In the genomic region with DNA sequence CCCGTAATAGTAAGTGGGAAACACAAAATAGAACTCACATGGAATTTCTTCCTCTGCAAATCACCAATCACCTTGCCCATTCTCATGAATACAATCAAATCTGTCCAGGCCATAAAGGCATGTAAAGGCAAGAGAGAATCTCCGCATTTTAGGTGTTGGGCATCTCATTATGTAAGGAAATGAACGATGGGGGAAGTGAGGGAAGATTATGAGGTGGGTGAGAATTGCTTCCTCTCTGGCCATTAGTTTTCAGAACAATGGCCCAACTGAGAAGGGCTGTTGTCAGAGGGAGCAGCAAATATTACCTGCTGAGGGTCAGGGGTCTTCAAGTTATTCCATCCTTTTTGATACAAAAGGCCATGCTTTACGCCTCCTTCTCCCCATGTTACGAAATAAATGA, we compare ENCODE assay signal across 17 cellular contexts.
DNase-seq lines count a peak whose midpoint lies in the region; FAIRE-seq and TF ChIP-seq lines count a peak whose summit lies in the region.
"Had no signal": no experiment of that assay in that cellular context is flagged by ENCODE, and none has a peak within 500 bp of the region (broad histone marks: within the 10 kb centered on the region; RNA-seq: fewer than 3 reads in every experiment).

No MANE protein-coding gene starts in this region.

- H3F3A ChIP-seq in neural progenitor cell (ENCODE audit: low read depth) = peaks cover 18% of the 10 kb centered on the region

- no peaks in the 10 kb centered on the region for H4K20me1 ChIP-seq in astrocyte (ENCODE audit: insufficient read depth, low read length)
- no peaks in the 10 kb centered on the region for H4K20me1 ChIP-seq in neural progenitor cell (ENCODE audit: low read depth)
- H4K20me1 ChIP-seq: BLaER1 treated with 17β-estradiol and CSF1 and Interleukin-3, amounts not matched to agents 10 nM and 100 nM had no signal

- H3K4me2 ChIP-seq in astrocyte (ENCODE audit: low read length) = no peak overlapping the region
- H3K4me2 ChIP-seq in neural progenitor cell = peak overlapping the region; percentile 61
- H3K4me2 ChIP-seq: BLaER1 treated with 17β-estradiol and CSF1 and Interleukin-3, amounts not matched to agents 10 nM and 100 nM had no signal

- H3K79me2 ChIP-seq in astrocyte (ENCODE audit: insufficient read depth, low read length) (no peaks in the 10 kb centered on the region), neural progenitor cell (ENCODE audit: low read depth) (no peaks in the 10 kb centered on the region)

- peaks cover 4% of the 10 kb centered on the region for H3K27me3 Mint-ChIP-seq in astrocyte (ENCODE audit: low read depth, unreplicated experiment)
- peaks cover 34% of the 10 kb centered on the region for H3K27me3 Mint-ChIP-seq in neural progenitor cell (ENCODE audit: insufficient read depth, low read depth)
- peaks cover 3% of the 10 kb centered on the region for H3K27me3 Mint-ChIP-seq in progenitor cell of endocrine pancreas

- TF ChIP-seq CTCF in astrocyte (IDR thresholded peaks at IDR 0.05; ENCODE audit: insufficient read depth, low read depth, low read length) = no peak
- no peak for TF ChIP-seq CTCF in neural progenitor cell (IDR thresholded peaks at IDR 0.05)
- TF ChIP-seq CTCF in progenitor cell of endocrine pancreas (IDR thresholded peaks at IDR 0.05; ENCODE audit: unreplicated experiment) = no peak

- no peaks in the 10 kb centered on the region for H3K36me3 ChIP-seq in astrocyte (ENCODE audit: insufficient read depth, low read length)
- no peaks in the 10 kb centered on the region for H3K36me3 ChIP-seq in neural progenitor cell
- H3K36me3 ChIP-seq: BLaER1 treated with 17β-estradiol and CSF1 and Interleukin-3, amounts not matched to agents 10 nM and 100 nM had no signal

- no peak overlapping the region for H2AFZ ChIP-seq in astrocyte (ENCODE audit: low read depth, low read length)
- H2AFZ ChIP-seq in neural progenitor cell (replicated peaks) = no peak overlapping the region

- no peak overlapping the region for H3K4me3 ChIP-seq in astrocyte (ENCODE audit: insufficient read depth, low read depth, low read length)
- no peak overlapping the region for H3K4me3 ChIP-seq in neural progenitor cell
- H3K4me3 ChIP-seq: BLaER1 treated with 17β-estradiol and CSF1 and Interleukin-3, amounts not matched to agents 10 nM and 100 nM; GM12878 had no signal

- H3K27ac ChIP-seq in astrocyte (ENCODE audit: low read depth, low read length) = no peak overlapping the region
- H3K27ac ChIP-seq in neural progenitor cell = no peak overlapping the region
- H3K27ac ChIP-seq: 22Rv1; BLaER1 treated with 17β-estradiol and CSF1 and Interleukin-3, amounts not matched to agents 10 nM and 100 nM; HL-60 had no signal

- DNase-seq in NCI-H748 (lab: John Stamatoyannopoulos, UW; ENCODE audit: unreplicated experiment) (peak; percentile 21), NCI-H748 treated with DMSO at 0.1 percent for 48 hours (lab: John Stamatoyannopoulos, UW) (no peak), astrocyte (ENCODE audit: low read depth) (no peak), neural progenitor cell (ENCODE audit: low spot score) (peak; percentile 13), progenitor cell of endocrine pancreas (ENCODE audit: low spot score, unreplicated experiment) (no peak), 8988T (no peak), midbrain (lab: John Stamatoyannopoulos, UW) (no peak)
- DNase-seq: Calu3; CD4-positive, CD25-positive, alpha-beta regulatory T cell; DMS 273 treated with DMSO at 0.1 percent for 48 hours; HCEC 1CT; HFFc6 had no signal

- no peaks in the 10 kb centered on the region for H3K27me3 ChIP-seq in astrocyte (ENCODE audit: insufficient read depth, low read length)
- no peaks in the 10 kb centered on the region for H3K27me3 ChIP-seq in neural progenitor cell
- H3K27me3 ChIP-seq: BLaER1 treated with 17β-estradiol and CSF1 and Interleukin-3, amounts not matched to agents 10 nM and 100 nM had no signal

- FAIRE-seq in astrocyte (lab: Jason Lieb, UNC) = peak; percentile 5
- FAIRE-seq: GM12878, GM18507 had no signal

- H3K9me3 Mint-ChIP-seq in astrocyte (ENCODE audit: unreplicated experiment) (peaks cover 2% of the 10 kb centered on the region), neural progenitor cell (peaks cover 4% of the 10 kb centered on the region), progenitor cell of endocrine pancreas (ENCODE audit: low read depth) (no peaks in the 10 kb centered on the region)
- H3K9me3 Mint-ChIP-seq: HFFc6 had no signal

- H3K9me3 ChIP-seq in astrocyte (ENCODE audit: insufficient read depth, low read depth, low read length) = no peaks in the 10 kb centered on the region
- no peaks in the 10 kb centered on the region for H3K9me3 ChIP-seq in neural progenitor cell (ENCODE audit: low read depth)

- no peaks in the 10 kb centered on the region for H3K4me1 ChIP-seq in astrocyte (ENCODE audit: insufficient read depth, low read length)
- H3K4me1 ChIP-seq in neural progenitor cell = peaks cover 45% of the 10 kb centered on the region

- H3K27ac Mint-ChIP-seq in astrocyte (ENCODE audit: unreplicated experiment) = no peak overlapping the region
- H3K27ac Mint-ChIP-seq in neural progenitor cell = no peak overlapping the region
- H3K27ac Mint-ChIP-seq in progenitor cell of endocrine pancreas = no peak overlapping the region
- H3K27ac Mint-ChIP-seq: CD4-positive, CD25-positive, alpha-beta regulatory T cell; HFFc6 had no signal

- peaks cover 7% of the 10 kb centered on the region for H3K4me1 Mint-ChIP-seq in astrocyte (ENCODE audit: low read depth, unreplicated experiment)
- peaks cover 71% of the 10 kb centered on the region for H3K4me1 Mint-ChIP-seq in neural progenitor cell
- peaks cover 7% of the 10 kb centered on the region for H3K4me1 Mint-ChIP-seq in progenitor cell of endocrine pancreas (ENCODE audit: low read depth)
- H3K4me1 Mint-ChIP-seq: CD4-positive, CD25-positive, alpha-beta regulatory T cell had no signal

- no peak overlapping the region for H3K9ac ChIP-seq in astrocyte (ENCODE audit: low read length)
- H3K9ac ChIP-seq in neural progenitor cell = no peak overlapping the region
- H3K9ac ChIP-seq: BLaER1 treated with 17β-estradiol and CSF1 and Interleukin-3, amounts not matched to agents 10 nM and 100 nM had no signal

- no peaks in the 10 kb centered on the region for H3K36me3 Mint-ChIP-seq in astrocyte (ENCODE audit: low read depth, unreplicated experiment)
- H3K36me3 Mint-ChIP-seq in neural progenitor cell = peaks cover 7% of the 10 kb centered on the region
- H3K36me3 Mint-ChIP-seq in progenitor cell of endocrine pancreas (ENCODE audit: insufficient read depth) = no peaks in the 10 kb centered on the region
- H3K36me3 Mint-ChIP-seq: CD4-positive, CD25-positive, alpha-beta regulatory T cell had no signal

- H3K4me3 Mint-ChIP-seq in astrocyte (ENCODE audit: unreplicated experiment) (no peak overlapping the region), neural progenitor cell (no peak overlapping the region), progenitor cell of endocrine pancreas (ENCODE audit: low read depth) (no peak overlapping the region)
- H3K4me3 Mint-ChIP-seq: CD4-positive, CD25-positive, alpha-beta regulatory T cell; HFFc6 had no signal

Comparison
In these comparisons a context has a peak if more than half of its experiments do, and no peak if none do; other contexts are left out.
1. DNase-seq: peak in NCI-H748 (single experiment) and neural progenitor cell (single experiment); none in NCI-H748 treated with DMSO at 0.1 percent for 48 hours (single experiment), astrocyte (single experiment), progenitor cell of endocrine pancreas (single experiment), 8988T (single experiment) and midbrain (single experiment).